In genomic region chr16:57668259-57668563, GRCh38 we compare ENCODE assay signal across 27 cellular contexts. TPM values are rescaled to one million over a fixed set of nuclear protein-coding genes. Genes with fewer than 3 reads are reported as not detected.
DNase-seq lines count a peak whose midpoint lies in the region; ATAC-seq and TF ChIP-seq lines count a peak whose summit lies in the region.
"Had no signal": no experiment of that assay in that cellular context is flagged by ENCODE, and none has a peak within 500 bp of the region (broad histone marks: within the 10 kb centered on the region; RNA-seq: fewer than 3 reads in every experiment).

TSS of gene ADGRG3 (plus strand) at chr16:57668306. CDS start at chr16:57668348, 42 bp downstream.

- H3K4me2 ChIP-seq in hepatocyte = no peak within 1 kb of the TSS

- H3K4me1 Mint-ChIP-seq in CD14-positive monocyte = peaks cover 52% of the 10 kb centered on the region
- peaks cover 4% of the 10 kb centered on the region for H3K4me1 Mint-ChIP-seq in T-helper 17 cell
- H3K4me1 Mint-ChIP-seq in activated naive CD4-positive, alpha-beta T cell treated with anti-CD3 and anti-CD28 coated beads for 36 hours (ENCODE audit: low read depth) = no peaks in the 10 kb centered on the region
- H3K4me1 Mint-ChIP-seq: WTC11 had no signal

- no peaks in the 10 kb centered on the region for H3K36me3 ChIP-seq in right lobe of liver
- peaks cover 16% of the 10 kb centered on the region for H3K36me3 ChIP-seq in neutrophil
- H3K36me3 ChIP-seq in hepatocyte (replicated peaks; ENCODE audit: insufficient read depth, low read depth) = no peaks in the 10 kb centered on the region
- H3K36me3 ChIP-seq: ascending aorta, gastroesophageal sphincter had no signal

- H3K36me3 Mint-ChIP-seq in CD14-positive monocyte = peaks cover 6% of the 10 kb centered on the region in 2 donors
- peaks cover 2% of the 10 kb centered on the region for H3K36me3 Mint-ChIP-seq in T-helper 17 cell (ENCODE audit: low read depth)
- no peaks in the 10 kb centered on the region for H3K36me3 Mint-ChIP-seq in activated naive CD4-positive, alpha-beta T cell treated with anti-CD3 and anti-CD28 coated beads for 36 hours (ENCODE audit: low read depth)
- H3K36me3 Mint-ChIP-seq: activated CD4-positive, alpha-beta memory T cell treated with anti-CD3 and anti-CD28 coated beads for 36 hours; CD8-positive, alpha-beta T cell; WTC11 had no signal

- no peaks in the 10 kb centered on the region for H3K27me3 ChIP-seq in right lobe of liver
- H3K27me3 ChIP-seq in neutrophil = no peaks in the 10 kb centered on the region
- H3K27me3 ChIP-seq in hepatocyte = no peaks in the 10 kb centered on the region
- H3K27me3 ChIP-seq: ascending aorta had no signal

- intact Hi-C loops in CD14-positive monocyte (cut with micrococcal nuclease) (no loop called here), right lobe of liver (cut with DNase I) (no loop called here)
- intact Hi-C loops in activated naive CD4-positive, alpha-beta T cell treated with anti-CD3 and anti-CD28 coated beads for 36 hours (cut with micrococcal nuclease) = no loop called here

- H3K27ac ChIP-seq in right lobe of liver (peak within 1 kb of the TSS; percentile 13 to 74 (median 27)), neutrophil (peak within 1 kb of the TSS; percentile 98), hepatocyte (no peak within 1 kb of the TSS)
- H3K27ac ChIP-seq: ascending aorta, esophagus muscularis mucosa, gastroesophageal sphincter, SK-N-MC had no signal

- H3K4me1 ChIP-seq in right lobe of liver = peaks cover 0 to 12% (median 4%) of the 10 kb centered on the region in 4 donors
- peaks cover 83 to 87% of the 10 kb centered on the region in 2 experiments for H3K4me1 ChIP-seq in neutrophil (ENCODE audit: control insufficient read depth in 1 of 2, insufficient read depth in 1 of 2, low read depth in 1 of 2, low read length in 1 of 2)
- no peaks in the 10 kb centered on the region for H3K4me1 ChIP-seq in hepatocyte (ENCODE audit: insufficient read depth)
- H3K4me1 ChIP-seq: ascending aorta, gastroesophageal sphincter had no signal

- no peaks in the 10 kb centered on the region for H3K9me2 ChIP-seq in hepatocyte (replicated peaks; ENCODE audit: insufficient read depth)

- no peak for TF ChIP-seq POLR2A in right lobe of liver (IDR thresholded peaks at IDR 0.05)

- H3K27ac Mint-ChIP-seq in CD14-positive monocyte (peak within 1 kb of the TSS; percentile 82 to 96 (median 91)), T-helper 17 cell (no peak within 1 kb of the TSS)
- H3K27ac Mint-ChIP-seq in activated naive CD4-positive, alpha-beta T cell treated with anti-CD3 and anti-CD28 coated beads for 36 hours = no peak within 1 kb of the TSS
- H3K27ac Mint-ChIP-seq: activated CD4-positive, alpha-beta memory T cell treated with anti-CD3 and anti-CD28 coated beads for 36 hours; CD8-positive, alpha-beta T cell; T-helper 2 cell treated with Interferon-gamma antibody and Interleukin-4, amounts not matched to agents 5 μg/mL and 100 μg/mL, for 36 hours; WTC11 had no signal

- H3K4me3 ChIP-seq in right lobe of liver = no peak within 1 kb of the TSS
- H3K4me3 ChIP-seq in neutrophil (ENCODE audit: low read depth in 1 of 2, low read length in 1 of 2) = peak within 1 kb of the TSS; percentile 71 to 100
- H3K4me3 ChIP-seq in hepatocyte = no peak within 1 kb of the TSS
- H3K4me3 ChIP-seq: ascending aorta, esophagus muscularis mucosa, gastroesophageal sphincter, GM12878, SK-N-MC had no signal

- H4K20me1 ChIP-seq in hepatocyte (ENCODE audit: insufficient read depth, poor library complexity, severe bottlenecking) = no peaks in the 10 kb centered on the region

- no CpG with 5 or more reads among the region's 11 CpGs for WGBS in right lobe of liver (ENCODE audit: insufficient coverage, low coverage, low lambda C conversion rate, missing lambda C conversion rate)
- WGBS in hepatocyte (ENCODE audit: low lambda C conversion rate, missing lambda C conversion rate) = 92% methylated on average over 11 of the region's 11 CpGs

- H3K4me3 Mint-ChIP-seq in CD14-positive monocyte = peak within 1 kb of the TSS; percentile 42 to 56
- peak within 1 kb of the TSS; percentile 33 for H3K4me3 Mint-ChIP-seq in T-helper 17 cell
- no peak within 1 kb of the TSS for H3K4me3 Mint-ChIP-seq in activated naive CD4-positive, alpha-beta T cell treated with anti-CD3 and anti-CD28 coated beads for 36 hours
- H3K4me3 Mint-ChIP-seq: activated CD4-positive, alpha-beta memory T cell treated with anti-CD3 and anti-CD28 coated beads for 36 hours; CD8-positive, alpha-beta T cell; T-helper 2 cell treated with Interferon-gamma antibody and Interleukin-4, amounts not matched to agents 5 μg/mL and 100 μg/mL, for 36 hours; WTC11 had no signal

- CTCF ChIA-PET in activated naive CD4-positive, alpha-beta T cell treated with anti-CD3 and anti-CD28 coated beads for 36 hours (lab: Charles Lee) = interaction anchor here (0.5 kb wide), 1 partner anchor 19 kb away, joined by 3 read pairs; no protein-coding TSS in a partner anchor

- no peaks in the 10 kb centered on the region for H3K79me2 ChIP-seq in hepatocyte

- no peak within 1 kb of the TSS for H2AFZ ChIP-seq in hepatocyte

- TF ChIP-seq CTCF in CD14-positive monocyte (IDR thresholded peaks at IDR 0.05) = no peak
- no peak for TF ChIP-seq CTCF in right lobe of liver (IDR thresholded peaks at IDR 0.05)
- TF ChIP-seq CTCF in neutrophil (IDR thresholded peaks at IDR 0.05) = no peak
- no peak for TF ChIP-seq CTCF in hepatocyte (IDR thresholded peaks at IDR 0.05; ENCODE audit: poor library complexity)

- H3K9me3 Mint-ChIP-seq in CD14-positive monocyte = no peaks in the 10 kb centered on the region
- H3K9me3 Mint-ChIP-seq in activated naive CD4-positive, alpha-beta T cell treated with anti-CD3 and anti-CD28 coated beads for 36 hours = no peaks in the 10 kb centered on the region
- H3K9me3 Mint-ChIP-seq: activated CD4-positive, alpha-beta memory T cell treated with anti-CD3 and anti-CD28 coated beads for 36 hours; CD8-positive, alpha-beta T cell; T-helper 2 cell treated with Interferon-gamma antibody and Interleukin-4, amounts not matched to agents 5 μg/mL and 100 μg/mL, for 36 hours; WTC11 had no signal

- H3K27me3 Mint-ChIP-seq in CD14-positive monocyte (ENCODE audit: low read depth in 3 of 3) (peaks cover 0 to 3% (median 1%) of the 10 kb centered on the region in 3 donors), T-helper 17 cell (peaks cover 26% of the 10 kb centered on the region)
- no peaks in the 10 kb centered on the region for H3K27me3 Mint-ChIP-seq in activated naive CD4-positive, alpha-beta T cell treated with anti-CD3 and anti-CD28 coated beads for 36 hours (ENCODE audit: low read depth)

- peak; percentile 50 for ATAC-seq in T-helper 17 cell
- ATAC-seq in right lobe of liver = no peak
- ATAC-seq: CD8-positive, alpha-beta T cell had no signal

- DNase-seq in CD14-positive monocyte (ENCODE audit: low spot score) = no peak
- no peak for DNase-seq in T-helper 17 cell
- DNase-seq in right lobe of liver = no peak
- DNase-seq in hepatocyte (ENCODE audit: low spot score) = no peak
- DNase-seq in NCI-H446 (lab: John Stamatoyannopoulos, UW) = no peak
- DNase-seq in DMS114 treated with DMSO at 0.1 percent for 48 hours (lab: John Stamatoyannopoulos, UW; ENCODE audit: unreplicated experiment) = no peak
- DNase-seq in activated naive CD4-positive, alpha-beta T cell treated with anti-CD3 and anti-CD28 coated beads for 36 hours = no peak
- DNase-seq: activated CD4-positive, alpha-beta memory T cell treated with anti-CD3 and anti-CD28 coated beads for 36 hours; activated naive CD4-positive, alpha-beta T cell treated with Interleukin-2 at 50 U/mL for 16 hours; DMS79; effector CD4-positive, alpha-beta T cell; GOT3; kidney glomerular epithelial cell; NCI-H1092 treated with DMSO at 0.1 percent for 48 hours; NCI-H2081 treated with DMSO at 0.1 percent for 48 hours; NCI-H446 treated with DMSO at 0.1 percent for 48 hours; nucleus accumbens; retina had no signal

- no peaks in the 10 kb centered on the region for H3K9me3 ChIP-seq in T-helper 17 cell (ENCODE audit: control insufficient read depth, low read length, poor library complexity, severe bottlenecking)
- no peaks in the 10 kb centered on the region for H3K9me3 ChIP-seq in right lobe of liver
- H3K9me3 ChIP-seq in neutrophil = no peaks in the 10 kb centered on the region
- no peaks in the 10 kb centered on the region for H3K9me3 ChIP-seq in hepatocyte (ENCODE audit: low read depth)
- H3K9me3 ChIP-seq: ascending aorta, esophagus muscularis mucosa, gastroesophageal sphincter had no signal

RNA-seq across cellular contexts. Expression of gene ADGRG3, which starts in this region (rescaled TPM):
- under 1 TPM in 1 of 2 donors, not detected in 1; 0.41 TPM for polyA plus RNA-seq in CD14-positive monocyte
- under 1 TPM; 0.75 to 0.99 TPM for total RNA-seq in T-helper 17 cell
- total RNA-seq in right lobe of liver = 1 to 10 TPM in 1 of 6 experiments, under 1 TPM in 5; 0.37 to 1.6 (median 0.83) TPM
- 0.20 TPM in 1 of 2 replicates, not detected in the other for total RNA-seq in hepatocyte
- not detected in 2 replicates for polyA plus RNA-seq in hepatocyte
- total RNA-seq in activated naive CD4-positive, alpha-beta T cell treated with anti-CD3 and anti-CD28 coated beads for 36 hours = under 1 TPM in 1 of 2 experiments, not detected in 1; 0.14 TPM
- total RNA-seq: activated CD4-positive, alpha-beta memory T cell treated with anti-CD3 and anti-CD28 coated beads for 36 hours; ascending aorta; GM12878 had no signal

Comparison
In these comparisons a context has a peak if more than half of its experiments do, and no peak if none do; other contexts are left out.
1. Peak in ATAC-seq in T-helper 17 cell; RNA of the gene not detected or under 1 TPM.
2. H3K27ac Mint-ChIP-seq: peak in CD14-positive monocyte (7 of 7); none in T-helper 17 cell (single experiment) and activated naive CD4-positive, alpha-beta T cell treated with anti-CD3 and anti-CD28 coated beads for 36 hours (single experiment).
3. H3K4me3 ChIP-seq: peak in neutrophil (2 of 2); none in right lobe of liver (0 of 3) and hepatocyte (single experiment).